Comparison of ENCODE assay signal across 15 cellular contexts in the genomic region with DNA sequence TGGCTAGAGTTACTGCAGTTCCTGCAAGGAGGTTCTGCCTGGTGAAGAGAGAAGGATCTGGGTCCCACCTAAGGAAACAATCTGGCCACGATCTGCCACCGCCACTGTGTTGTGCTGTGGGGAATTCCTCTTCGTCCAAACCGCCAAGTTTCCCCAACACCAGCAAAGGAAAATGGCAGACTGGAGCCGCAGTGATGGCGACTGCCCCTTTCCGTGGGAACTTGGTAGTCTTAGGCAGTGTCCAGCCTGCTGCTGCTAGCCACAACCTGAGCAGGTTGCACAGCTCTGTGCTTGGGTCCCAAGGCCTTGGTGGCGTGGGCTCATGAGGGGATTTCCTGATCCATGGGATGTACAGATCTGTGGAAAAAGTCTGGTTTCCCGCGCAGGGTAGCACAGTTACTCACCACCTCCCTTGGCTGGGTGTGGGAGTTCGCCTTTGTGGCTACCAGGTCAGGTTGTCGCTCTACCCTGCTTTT.
"Had no signal": no experiment of that assay in that cellular context is flagged by ENCODE, and none has a peak within 500 bp of the region (broad histone marks: within the 10 kb centered on the region; RNA-seq: fewer than 3 reads in every experiment).

No MANE protein-coding gene starts in this region.

- H3K27ac ChIP-seq: epithelial cell of prostate, heart right ventricle, stomach, thoracic aorta had no signal

- H3K4me3 Mint-ChIP-seq: activated B cell treated with CpG ODN at 0.5 μM for 24 hours; activated CD4-positive, alpha-beta T cell treated with anti-CD3 and anti-CD28 coated beads, Interleukin-2, amount 10 ng/mL, durations not matched to agents 7 days and 5 days; activated naive CD8-positive, alpha-beta T cell treated with anti-CD3 and anti-CD28 coated beads, Interleukin-2, amount 10 ng/mL, durations not matched to agents 7 days and 5 days had no signal

- H3K27ac Mint-ChIP-seq: activated naive CD8-positive, alpha-beta T cell treated with anti-CD3 and anti-CD28 coated beads, Interleukin-2, amount 10 ng/mL, durations not matched to agents 7 days and 5 days had no signal

- H3K9me3 ChIP-seq: gastrocnemius medialis, thoracic aorta had no signal

- ATAC-seq: gastrocnemius medialis, left colon had no signal

- DNase-seq: activated B cell treated with CpG ODN at 0.5 μM for 24 hours; activated CD4-positive, alpha-beta T cell treated with anti-CD3 and anti-CD28 coated beads, Interleukin-2, amount 10 ng/mL, durations not matched to agents 7 days and 5 days; activated CD8-positive, alpha-beta memory T cell treated with anti-CD3 and anti-CD28 coated beads, Interleukin-2, amount 50 U/mL, for 48 hours; activated gamma-delta T cell treated with Interleukin-2 at 50 U/mL for 16 hours; activated naive CD8-positive, alpha-beta T cell treated with anti-CD3 and anti-CD28 coated beads, Interleukin-2, amount 10 ng/mL, durations not matched to agents 7 days and 5 days; activated T-cell treated with anti-CD3 and anti-CD28 coated beads, Interleukin-2, amount 50 U/mL, for 72 hours; aorta; gastrocnemius medialis; heart right ventricle; left colon; stimulated activated CD4-positive, alpha-beta T cell treated with anti-CD3 and anti-CD28 coated beads, Interleukin-4, amount 100 ng/mL, for 1 hour; stomach; T-helper 2 cell had no signal

- H3K36me3 ChIP-seq: gastrocnemius medialis, heart right ventricle, stomach, thoracic aorta had no signal

- H3K27me3 Mint-ChIP-seq: activated B cell treated with CpG ODN at 0.5 μM for 24 hours; activated CD4-positive, alpha-beta T cell treated with anti-CD3 and anti-CD28 coated beads, Interleukin-2, amount 10 ng/mL, durations not matched to agents 7 days and 5 days; activated naive CD8-positive, alpha-beta T cell treated with anti-CD3 and anti-CD28 coated beads, Interleukin-2, amount 10 ng/mL, durations not matched to agents 7 days and 5 days had no signal

- H3K4me3 ChIP-seq: gastrocnemius medialis, heart right ventricle, stomach, thoracic aorta had no signal

- H3K27me3 ChIP-seq: gastrocnemius medialis, heart right ventricle, stomach had no signal
